1 cellular context compared by ENCODE assay signal in genomic region chr20:50242863-50243609, GRCh38.
TF ChIP-seq lines count a peak whose summit lies in the region.

No MANE protein-coding gene starts in this region.

TF ChIP-seq in HepG2, 621 proteins besides CTCF, POLR2A, EP300 and RAD21 (continued from another document and continues in another):
- peak; percentile 92 for TF ChIP-seq ZXDC (CRISPR knock-in tag; IDR thresholded peaks at IDR 0.05)
- TF ChIP-seq ZNF670 (CRISPR knock-in tag; IDR thresholded peaks at IDR 0.05; ENCODE audit: borderline replicate concordance), result peak; percentile 97
- TF ChIP-seq GPN1 (CRISPR knock-in tag; IDR thresholded peaks at IDR 0.05; ENCODE audit: borderline replicate concordance), result no peak
- no peak for TF ChIP-seq NKX3-1 (CRISPR knock-in tag; IDR thresholded peaks at IDR 0.05)
- no peak for TF ChIP-seq ZFYVE20 (CRISPR knock-in tag; IDR thresholded peaks at IDR 0.05; ENCODE audit: borderline replicate concordance, low read depth)
- no peak for TF ChIP-seq ZNF720 (CRISPR knock-in tag; IDR thresholded peaks at IDR 0.05)
- TF ChIP-seq KMT2B (CRISPR knock-in tag; IDR thresholded peaks at IDR 0.05), result no peak
- TF ChIP-seq MTERF4 (CRISPR knock-in tag; IDR thresholded peaks at IDR 0.05), result 0 out of 2 replicates have a peak, but pooled peaks have one; percentile 74
- TF ChIP-seq NR3C1 (CRISPR knock-in tag; IDR thresholded peaks at IDR 0.05), result no peak
- TF ChIP-seq ZNF687 (CRISPR knock-in tag; IDR thresholded peaks at IDR 0.05), result peak; percentile 99
- TF ChIP-seq ATF2 (CRISPR knock-in tag; IDR thresholded peaks at IDR 0.05), result peak; percentile 84
- peak; percentile 96 for TF ChIP-seq ZFP90 (CRISPR knock-in tag; IDR thresholded peaks at IDR 0.05; ENCODE audit: borderline replicate concordance)
- TF ChIP-seq SP4 (CRISPR knock-in tag; IDR thresholded peaks at IDR 0.05), result peak; percentile 81; the same call in 1 of the 2 replicates
- no peak for TF ChIP-seq U2AF1 (optimal IDR thresholded peaks at IDR 0.05; ENCODE audit: low read depth, low read length)
- peak; percentile 77; the same call in 1 of the 2 replicates for TF ChIP-seq DRAP1 (CRISPR knock-in tag; IDR thresholded peaks at IDR 0.05)
- no peak for TF ChIP-seq ZNF841 (CRISPR knock-in tag; IDR thresholded peaks at IDR 0.05; ENCODE audit: borderline replicate concordance)
- peak; percentile 32; the same call in 1 of the 2 replicates for TF ChIP-seq SRY (CRISPR knock-in tag; IDR thresholded peaks at IDR 0.05)
- peak; percentile 90 for TF ChIP-seq ZFY (CRISPR knock-in tag; IDR thresholded peaks at IDR 0.05)
- peak; percentile 98 for TF ChIP-seq PATZ1 (CRISPR knock-in tag; IDR thresholded peaks at IDR 0.05)
- 0 out of 2 replicates have a peak, but pooled peaks have one; percentile 27 for TF ChIP-seq PRDM4 (CRISPR knock-in tag; IDR thresholded peaks at IDR 0.05; ENCODE audit: borderline replicate concordance)
- TF ChIP-seq ZBTB37 (CRISPR knock-in tag; IDR thresholded peaks at IDR 0.05), result 0 out of 2 replicates have a peak, but pooled peaks have one; percentile 46
- TF ChIP-seq TSC22D2 (CRISPR knock-in tag; IDR thresholded peaks at IDR 0.05; ENCODE audit: borderline replicate concordance), result no peak; the same call in 1 of the 2 replicates
- TF ChIP-seq AHDC1 (CRISPR knock-in tag; IDR thresholded peaks at IDR 0.05; ENCODE audit: borderline replicate concordance), result peak; percentile 92
- peak; percentile 82 for TF ChIP-seq GABPB1 (CRISPR knock-in tag; IDR thresholded peaks at IDR 0.05)
- TF ChIP-seq FOXO1 (CRISPR knock-in tag; IDR thresholded peaks at IDR 0.05), result peak; percentile 81
- peak; percentile 55 for TF ChIP-seq TGIF2 (CRISPR knock-in tag; IDR thresholded peaks at IDR 0.05)
- TF ChIP-seq ETV6 (CRISPR knock-in tag; conservative IDR thresholded peaks at IDR 0.05), result peak; percentile 92
- peak; percentile 88 for TF ChIP-seq ZNF317 (CRISPR knock-in tag; IDR thresholded peaks at IDR 0.05)
- peak; percentile 77 for TF ChIP-seq FOXK1 (CRISPR knock-in tag; IDR thresholded peaks at IDR 0.05; ENCODE audit: borderline replicate concordance, low read depth)
- 0 out of 2 replicates have a peak, but pooled peaks have one; percentile 42 for TF ChIP-seq CCDC6 (CRISPR knock-in tag; IDR thresholded peaks at IDR 0.05)
- TF ChIP-seq THRA (CRISPR knock-in tag; IDR thresholded peaks at IDR 0.05; ENCODE audit: borderline replicate concordance), result peak; percentile 82; the same call in 1 of the 2 replicates
- 0 out of 2 replicates have a peak, but pooled peaks have one; percentile 89 for TF ChIP-seq ZNF616 (CRISPR knock-in tag; IDR thresholded peaks at IDR 0.05; ENCODE audit: low read depth)
